ENCODE assay signal across 1 cellular context in the genomic region with DNA sequence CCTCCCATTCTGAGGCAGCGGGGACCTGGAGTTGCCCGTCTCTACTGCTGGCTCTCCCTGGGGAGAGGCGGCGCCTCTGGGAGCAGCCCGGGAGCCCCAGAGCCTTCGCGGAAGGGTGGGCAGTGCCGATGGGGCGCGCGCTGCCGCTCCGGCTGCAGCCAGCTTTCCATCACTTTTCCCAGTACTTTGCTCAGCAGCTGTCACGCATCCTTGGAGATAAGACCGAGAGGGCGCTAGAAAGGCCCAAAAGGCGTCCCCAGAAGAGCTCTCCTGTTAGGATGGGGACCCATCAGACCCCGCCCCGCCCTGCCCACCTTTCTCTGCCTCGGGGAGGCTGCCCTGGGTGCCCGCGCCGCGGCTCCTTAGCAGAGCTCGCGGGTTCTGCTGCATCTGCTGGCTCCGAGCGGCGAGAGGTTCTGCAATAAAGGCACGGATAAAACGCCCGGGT.
TF ChIP-seq lines count a peak whose summit lies in the region.

No MANE protein-coding gene starts in this region.

TF ChIP-seq in A549, 52 proteins besides CTCF, POLR2A, EP300 and RAD21 (continued from another document):
- TF ChIP-seq, protein P1, sequence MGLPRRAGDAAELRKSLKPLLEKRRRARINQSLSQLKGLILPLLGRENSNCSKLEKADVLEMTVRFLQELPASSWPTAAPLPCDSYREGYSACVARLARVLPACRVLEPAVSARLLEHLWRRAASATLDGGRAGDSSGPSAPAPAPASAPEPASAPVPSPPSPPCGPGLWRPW (IDR thresholded peaks at IDR 0.05): no peak
- TF ChIP-seq EHF (CRISPR knock-in tag; IDR thresholded peaks at IDR 0.05): no peak
- TF ChIP-seq ZNF302 (CRISPR knock-in tag; IDR thresholded peaks at IDR 0.05): no peak
- no peak for TF ChIP-seq SREBF2 (IDR thresholded peaks at IDR 0.05)
- TF ChIP-seq, protein P2, sequence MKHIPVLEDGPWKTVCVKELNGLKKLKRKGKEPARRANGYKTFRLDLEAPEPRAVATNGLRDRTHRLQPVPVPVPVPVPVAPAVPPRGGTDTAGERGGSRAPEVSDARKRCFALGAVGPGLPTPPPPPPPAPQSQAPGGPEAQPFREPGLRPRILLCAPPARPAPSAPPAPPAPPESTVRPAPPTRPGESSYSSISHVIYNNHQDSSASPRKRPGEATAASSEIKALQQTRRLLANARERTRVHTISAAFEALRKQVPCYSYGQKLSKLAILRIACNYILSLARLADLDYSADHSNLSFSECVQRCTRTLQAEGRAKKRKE (CRISPR knock-in tag; IDR thresholded peaks at IDR 0.05; ENCODE audit: low read depth): no peak
- TF ChIP-seq ZC3H11A (IDR thresholded peaks at IDR 0.05): no peak
